ENCODE assay signal across 9 cellular contexts in genomic region chr4:89509708-89510269, GRCh38.
DNase-seq lines count a peak whose midpoint lies in the region; ATAC-seq and TF ChIP-seq lines count a peak whose summit lies in the region.
"Had no signal": no experiment of that assay in that cellular context is flagged by ENCODE, and none has a peak within 500 bp of the region (broad histone marks: within the 10 kb centered on the region; RNA-seq: fewer than 3 reads in every experiment).

No MANE protein-coding gene starts in this region.

- no peaks in the 10 kb centered on the region for H3K36me3 ChIP-seq in PC-3 (ENCODE audit: low read depth, low read length)

- H3K27me3 ChIP-seq in PC-3 (ENCODE audit: low read length) = peaks cover 43% of the 10 kb centered on the region

- ATAC-seq in GM18508 (IDR thresholded peaks at IDR 0.05; ENCODE audit: insufficient read depth, unreplicated experiment) (peak; percentile 100), GM21528 (IDR thresholded peaks at IDR 0.05; ENCODE audit: low FRiP score, unreplicated experiment) (peak; percentile 99), HG03575 (IDR thresholded peaks at IDR 0.05; ENCODE audit: extremely low read depth, insufficient number of reproducible peaks, low FRiP score, unreplicated experiment) (peak; percentile 100), PC-3 (no peak)

- POLR2A ChIA-PET in PC-3 (lab: Charles Lee; ENCODE audit: unreplicated experiment) = no interaction called here

- H3K9ac ChIP-seq in PC-3 (ENCODE audit: low read length) = no peak overlapping the region

- no peak overlapping the region for H2AFZ ChIP-seq in PC-3 (ENCODE audit: low read length)

- no peaks in the 10 kb centered on the region for H4K20me1 ChIP-seq in PC-3 (ENCODE audit: low read length)

- H3F3A ChIP-seq in PC-3 (ENCODE audit: low read length, unreplicated experiment) = no peaks in the 10 kb centered on the region

- CTCF ChIA-PET in PC-3 (lab: Charles Lee) = no interaction called here

- no peaks in the 10 kb centered on the region for H3K4me1 ChIP-seq in PC-3 (ENCODE audit: insufficient read depth, low read length)

- intact Hi-C loops in PC-3 (cut with micrococcal nuclease) = no loop called here

- no peak overlapping the region for H3K4me2 ChIP-seq in PC-3 (ENCODE audit: low read length)

- no peaks in the 10 kb centered on the region for H3K9me2 ChIP-seq in PC-3 (replicated peaks; ENCODE audit: low read length)

- no peak overlapping the region for H3K27ac ChIP-seq in PC-3 (ENCODE audit: low read length)

- no peaks in the 10 kb centered on the region for H3K79me2 ChIP-seq in PC-3 (ENCODE audit: low read length)

- no TSS peak for BruUV-seq in PC-3 (replicated peaks; lab: Mats Ljungman, UMichigan)

- peak; percentile 74 for DNase-seq in fibroblast of the conjunctiva (ENCODE audit: low read depth)
- no peak for DNase-seq in NCI-H1694 (lab: John Stamatoyannopoulos, UW)
- no peak for DNase-seq in COLO668 (lab: John Stamatoyannopoulos, UW; ENCODE audit: unreplicated experiment)
- no peak for DNase-seq in PC-3
- DNase-seq in NCI-H526 treated with DMSO at 0.1 percent for 48 hours (lab: John Stamatoyannopoulos, UW) = no peak
- DNase-seq: NCI-H510A had no signal

- no peaks in the 10 kb centered on the region for H3K9me3 ChIP-seq in PC-3 (ENCODE audit: low read length)

- no peak for TF ChIP-seq CTCF in PC-3 (conservative IDR thresholded peaks at IDR 0.05; ENCODE audit: low read depth, low read length)

- H3K4me3 ChIP-seq in PC-3 (ENCODE audit: low read length) = no peak overlapping the region
